ENCODE assay signal across 28 cellular contexts in the genomic region with DNA sequence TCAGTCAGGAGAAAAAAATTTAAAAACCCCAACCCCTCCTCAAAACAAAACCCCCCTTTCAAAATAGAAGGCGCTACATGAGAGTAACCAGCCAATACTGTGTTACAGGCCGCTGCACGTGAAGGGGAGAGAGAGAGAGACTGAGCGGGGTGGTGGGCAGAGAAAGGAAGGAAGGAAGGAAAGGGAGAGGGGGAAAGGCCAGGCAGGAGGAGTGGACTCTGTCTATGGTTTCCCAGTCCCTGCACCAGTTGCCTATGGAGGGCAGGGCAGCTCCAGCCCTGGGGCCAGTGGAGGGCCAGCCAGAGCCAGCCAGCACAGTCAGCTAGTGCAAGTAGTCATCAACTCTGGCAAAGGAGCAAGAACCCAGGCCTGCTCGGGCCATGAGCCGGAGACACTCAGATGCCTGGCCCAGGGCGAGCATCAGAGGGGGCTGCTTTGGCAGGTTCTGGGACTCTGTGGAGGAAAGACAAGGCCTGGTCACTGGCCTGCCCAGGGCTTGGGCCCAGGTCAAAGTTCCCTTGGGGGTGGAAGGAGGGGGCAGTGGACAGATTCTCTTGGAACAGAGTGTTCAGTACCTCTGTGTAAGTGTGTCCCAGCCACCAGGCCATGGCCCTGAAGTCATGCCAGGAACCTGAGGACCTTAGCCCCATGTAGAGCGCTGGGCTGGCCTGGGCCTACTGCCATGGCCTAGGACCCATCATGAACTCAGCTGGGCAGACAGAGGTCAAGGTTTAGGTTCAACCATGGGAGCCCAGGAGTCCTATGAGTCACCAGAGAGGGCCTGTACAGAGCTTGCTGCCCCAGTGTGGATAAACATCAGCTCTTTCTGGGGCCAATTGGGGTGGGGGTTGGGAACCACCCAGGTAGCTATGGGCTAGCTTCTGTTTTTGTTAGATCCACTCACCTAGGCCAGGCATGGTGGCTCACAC. TPM values are rescaled to one million over a fixed set of nuclear protein-coding genes. Genes with fewer than 3 reads are reported as not detected.
DNase-seq lines count a peak whose midpoint lies in the region; ATAC-seq and TF ChIP-seq lines count a peak whose summit lies in the region.
"Had no signal": no experiment of that assay in that cellular context is flagged by ENCODE, and none has a peak within 500 bp of the region (broad histone marks: within the 10 kb centered on the region; RNA-seq: fewer than 3 reads in every experiment).

No MANE protein-coding gene starts in this region.

- no peaks in the 10 kb centered on the region for H3K9me3 Mint-ChIP-seq in stimulated activated naive CD8-positive, alpha-beta T cell treated with anti-CD3 and anti-CD28 coated beads, Interleukin-15, amount 100 ng/mL, for 72 hours
- H3K9me3 Mint-ChIP-seq in endothelial cell (ENCODE audit: unreplicated experiment): no peaks in the 10 kb centered on the region
- H3K9me3 Mint-ChIP-seq: activated naive CD4-positive, alpha-beta T cell treated with anti-CD3 and anti-CD28 coated beads for 36 hours; activated T-cell treated with anti-CD3 and anti-CD28 coated beads, Interleukin-2, amount 50 U/mL, for 72 hours; H9; naive thymus-derived CD8-positive, alpha-beta T cell had no signal

- H3K4me1 ChIP-seq in right lobe of liver: peaks cover 0 to 31% (median 12%) of the 10 kb centered on the region in 4 donors
- H3K4me1 ChIP-seq: A549 had no signal

- peak overlapping the region; percentile 70 to 92 (median 89) for H3K27ac ChIP-seq in right lobe of liver
- H3K27ac ChIP-seq: A549, cardiac muscle cell, ovary, RWPE1 had no signal

- H3K36me3 ChIP-seq in right lobe of liver: peaks cover 0 to 42% (median 15%) of the 10 kb centered on the region in 4 donors
- H3K36me3 ChIP-seq: ovary had no signal

- 30% methylated on average over 6 of the region's 8 CpGs for WGBS in right lobe of liver (ENCODE audit: insufficient coverage, low coverage, low lambda C conversion rate, missing lambda C conversion rate)

- no peaks in the 10 kb centered on the region for H3K27me3 ChIP-seq in right lobe of liver
- H3K27me3 ChIP-seq: ovary had no signal

- no peaks in the 10 kb centered on the region for H3K4me1 Mint-ChIP-seq in stimulated activated naive CD8-positive, alpha-beta T cell treated with anti-CD3 and anti-CD28 coated beads, Interleukin-15, amount 100 ng/mL, for 72 hours
- H3K4me1 Mint-ChIP-seq in endothelial cell (ENCODE audit: unreplicated experiment): peaks cover 13% of the 10 kb centered on the region
- H3K4me1 Mint-ChIP-seq: H9, T-helper 17 cell had no signal

- H3K9me3 ChIP-seq in right lobe of liver: no peaks in the 10 kb centered on the region
- H3K9me3 ChIP-seq: A549, ovary, SK-N-SH had no signal

- TF ChIP-seq POLR2A in right lobe of liver (IDR thresholded peaks at IDR 0.05): peak; percentile 45

- no peak overlapping the region for H3K4me3 Mint-ChIP-seq in stimulated activated naive CD8-positive, alpha-beta T cell treated with anti-CD3 and anti-CD28 coated beads, Interleukin-15, amount 100 ng/mL, for 72 hours
- H3K4me3 Mint-ChIP-seq in endothelial cell (ENCODE audit: unreplicated experiment): no peak overlapping the region
- H3K4me3 Mint-ChIP-seq: activated naive CD4-positive, alpha-beta T cell treated with anti-CD3 and anti-CD28 coated beads for 36 hours; activated T-cell treated with anti-CD3 and anti-CD28 coated beads, Interleukin-2, amount 50 U/mL, for 72 hours; H9; naive thymus-derived CD8-positive, alpha-beta T cell; T-helper 17 cell had no signal

- no peaks in the 10 kb centered on the region for H3K27me3 Mint-ChIP-seq in stimulated activated naive CD8-positive, alpha-beta T cell treated with anti-CD3 and anti-CD28 coated beads, Interleukin-15, amount 100 ng/mL, for 72 hours
- H3K27me3 Mint-ChIP-seq in endothelial cell (ENCODE audit: unreplicated experiment): peaks cover 9% of the 10 kb centered on the region
- H3K27me3 Mint-ChIP-seq: naive thymus-derived CD8-positive, alpha-beta T cell; T-helper 17 cell had no signal

- DNase-seq in stimulated activated naive CD8-positive, alpha-beta T cell treated with anti-CD3 and anti-CD28 coated beads, Interleukin-15, amount 100 ng/mL, for 72 hours: no peak
- DNase-seq in stimulated activated naive CD8-positive, alpha-beta T cell treated with anti-CD3 and anti-CD28 coated beads, Interleukin-15, Interleukin-2, amounts not matched to agents 100 U/mL and 50 U/mL, for 24 hours: no peak
- DNase-seq in endothelial cell (ENCODE audit: low spot score): no peak
- peak; percentile 92 to 98 (median 95) for DNase-seq in right lobe of liver
- no peak for DNase-seq in T-helper 9 cell
- DNase-seq in Kasumi-1 (lab: John Stamatoyannopoulos, UW): no peak
- DNase-seq in stimulated activated CD4-positive, alpha-beta T cell treated with anti-CD3 and anti-CD28 coated beads, Interleukin-4, amount 100 ng/mL, for 4 hours: no peak
- DNase-seq: activated CD4-positive, alpha-beta T cell treated with anti-CD3 and anti-CD28 coated beads for 48 hours; activated naive CD4-positive, alpha-beta T cell treated with anti-CD3 and anti-CD28 coated beads for 36 hours; activated T-cell treated with anti-CD3 and anti-CD28 coated beads, Interleukin-2, amount 50 U/mL, for 72 hours; amniotic stem cell; dermis blood vessel endothelial cell; DND-41; H9; naive thymus-derived CD8-positive, alpha-beta T cell; NCI-H2029 treated with DMSO at 0.1 percent for 48 hours; NCI-H345; NCI-H774; SK-N-SH; stimulated activated CD8-positive, alpha-beta memory T cell treated with anti-CD3 and anti-CD28 coated beads, Interleukin-4, amount 100 ng/mL, for 48 hours; T-helper 17 cell had no signal

- no peak for ATAC-seq in stimulated activated naive CD8-positive, alpha-beta T cell treated with anti-CD3 and anti-CD28 coated beads, Interleukin-15, amount 100 ng/mL, for 72 hours
- no peak for ATAC-seq in stimulated activated naive CD8-positive, alpha-beta T cell treated with anti-CD3 and anti-CD28 coated beads, Interleukin-15, Interleukin-2, amounts not matched to agents 100 U/mL and 50 U/mL, for 24 hours
- peak; percentile 85 to 93 (median 90) for ATAC-seq in right lobe of liver
- ATAC-seq in HG03135 (IDR thresholded peaks at IDR 0.05; ENCODE audit: unreplicated experiment): no peak
- ATAC-seq: activated T-cell treated with anti-CD3 and anti-CD28 coated beads, Interleukin-2, amount 50 U/mL, for 72 hours; GM12878; naive thymus-derived CD8-positive, alpha-beta T cell; sciatic nerve; T-helper 17 cell had no signal

- intact Hi-C loops in right lobe of liver (cut with DNase I): loop anchor here (5.0 to 10.0 kb wide), 2 partner anchors 46 to 52 kb away; no protein-coding TSS in a partner anchor

- TF ChIP-seq CTCF in endothelial cell (IDR thresholded peaks at IDR 0.05; ENCODE audit: unreplicated experiment) (no peak), right lobe of liver (IDR thresholded peaks at IDR 0.05) (peak in 1 of 4 donors; percentile 10)

- peaks cover 24% of the 10 kb centered on the region for H3K36me3 Mint-ChIP-seq in endothelial cell (ENCODE audit: low read depth, unreplicated experiment)

- H3K27ac Mint-ChIP-seq in stimulated activated naive CD8-positive, alpha-beta T cell treated with anti-CD3 and anti-CD28 coated beads, Interleukin-15, amount 100 ng/mL, for 72 hours: peak overlapping the region; percentile 46 to 76
- peak overlapping the region; percentile 8 for H3K27ac Mint-ChIP-seq in endothelial cell (ENCODE audit: unreplicated experiment)
- H3K27ac Mint-ChIP-seq: activated naive CD4-positive, alpha-beta T cell treated with anti-CD3 and anti-CD28 coated beads for 36 hours; activated T-cell treated with anti-CD3 and anti-CD28 coated beads, Interleukin-2, amount 50 U/mL, for 72 hours; T-helper 17 cell had no signal

- no peak overlapping the region for H3K4me3 ChIP-seq in right lobe of liver
- H3K4me3 ChIP-seq: A549, cardiac muscle cell, GM12878, ovary had no signal

RNA-seq across cellular contexts. Expression of a gene that starts 7.3 kb away (rescaled TPM):
- total RNA-seq in endothelial cell (ENCODE audit: unreplicated experiment) (44.2 TPM), right lobe of liver (10 to 100 TPM; 19.7 to 39.7 (median 24.6) TPM)

RNA-seq across cellular contexts. Expression of a gene that starts 59.8 kb away (rescaled TPM):
- total RNA-seq in endothelial cell (ENCODE audit: unreplicated experiment) (1.8 TPM), right lobe of liver (1 to 10 TPM; 1.4 to 4.3 (median 2.5) TPM)

RNA-seq across cellular contexts. Expression of a gene that starts 59.8 kb away (rescaled TPM):
- total RNA-seq in endothelial cell (ENCODE audit: unreplicated experiment) (9.9 TPM), right lobe of liver (1 to 10 TPM; 4.4 to 8.9 (median 7.3) TPM)

Comparison
In these comparisons a context has a peak if more than half of its experiments do, and no peak if none do; other contexts are left out.
1. ATAC-seq: peak in right lobe of liver (4 of 4); none in stimulated activated naive CD8-positive, alpha-beta T cell treated with anti-CD3 and anti-CD28 coated beads, Interleukin-15, amount 100 ng/mL, for 72 hours (single experiment), stimulated activated naive CD8-positive, alpha-beta T cell treated with anti-CD3 and anti-CD28 coated beads, Interleukin-15, Interleukin-2, amounts not matched to agents 100 U/mL and 50 U/mL, for 24 hours (single experiment) and HG03135 (single experiment).
2. DNase-seq: peak in right lobe of liver (3 of 3); none in stimulated activated naive CD8-positive, alpha-beta T cell treated with anti-CD3 and anti-CD28 coated beads, Interleukin-15, amount 100 ng/mL, for 72 hours (0 of 2), stimulated activated naive CD8-positive, alpha-beta T cell treated with anti-CD3 and anti-CD28 coated beads, Interleukin-15, Interleukin-2, amounts not matched to agents 100 U/mL and 50 U/mL, for 24 hours (single experiment), endothelial cell (single experiment), T-helper 9 cell (single experiment), Kasumi-1 (0 of 2) and stimulated activated CD4-positive, alpha-beta T cell treated with anti-CD3 and anti-CD28 coated beads, Interleukin-4, amount 100 ng/mL, for 4 hours (0 of 2).